9 cellular contexts compared by ENCODE assay signal in genomic region chr10:77493851-77494788, GRCh38.
DNase-seq lines count a peak whose midpoint lies in the region; ATAC-seq, FAIRE-seq and TF ChIP-seq lines count a peak whose summit lies in the region.
"Had no signal": no experiment of that assay in that cellular context is flagged by ENCODE, and none has a peak within 500 bp of the region (broad histone marks: within the 10 kb centered on the region; RNA-seq: fewer than 3 reads in every experiment).

No MANE protein-coding gene starts in this region.

- POLR2A ChIA-PET in K562 (lab: Yijun Ruan, JAX), result no interaction called here

- no peaks in the 10 kb centered on the region for H3K4me1 ChIP-seq in K562 (replicated peaks in 1 of 2; ENCODE audit: control insufficient read depth in 2 of 2, insufficient read depth in 2 of 2, low read length in 2 of 2)

- under 1% methylated on average over 14 of the region's 14 CpGs for WGBS in K562 (ENCODE audit: insufficient coverage, low coverage, missing lambda C conversion rate)

- DNase-seq in EH (ENCODE audit: low read depth) (peak; percentile 59), K562 (ENCODE audit: extremely low read depth in 1 of 4, low spot score in 3 of 4) (peak in 1 of 4 experiments; percentile 11), nephron progenitor cell (no peak), NCI-H1930 (lab: John Stamatoyannopoulos, UW) (no peak)
- DNase-seq in activated CD4-positive, alpha-beta T cell treated with anti-CD3 and anti-CD28 coated beads for 4 hours, result no peak

- no peak overlapping the region for H3K9ac ChIP-seq in K562 (ENCODE audit: insufficient read depth in 1 of 2, low read depth in 2 of 2, low read length in 2 of 2)

- TF ChIP-seq EP300 in K562 (IDR thresholded peaks at IDR 0.05; ENCODE audit: low read length), result no peak

- no peaks in the 10 kb centered on the region for H3K9me3 Mint-ChIP-seq in nephron progenitor cell
- H3K9me3 Mint-ChIP-seq: natural killer cell treated with Interleukin-12 subunit alpha and Interleukin-12 subunit beta and Interleukin-15 and Interleukin-18, amount 100 ng/mL, for 72 hours had no signal

- CTCF ChIA-PET in K562 (lab: Yijun Ruan, JAX; ENCODE audit: low intra/inter-chr PET ratio), result interaction anchor here (0.6 to 2.2 kb wide), 2 partner anchors 148 to 343 kb away, joined by 3 to 7 read pairs; no protein-coding TSS in a partner anchor

- ATAC-seq in HG03565 (IDR thresholded peaks at IDR 0.05; ENCODE audit: unreplicated experiment), result peak; percentile 39
- peak; percentile 51 for ATAC-seq in K562
- ATAC-seq in GM21619 (IDR thresholded peaks at IDR 0.05; ENCODE audit: unreplicated experiment), result no peak
- no peak for ATAC-seq in HG02763 (IDR thresholded peaks at IDR 0.05; ENCODE audit: unreplicated experiment)

- H3K9me1 ChIP-seq in K562 (ENCODE audit: control insufficient read depth, insufficient read depth, low read length), result no peaks in the 10 kb centered on the region

- intact Hi-C loops in K562 (cut with micrococcal nuclease), result loop anchor here (10.0 kb wide), 1 partner anchor 151 kb away; no protein-coding TSS in a partner anchor

- no peak overlapping the region for H3K27ac Mint-ChIP-seq in nephron progenitor cell
- H3K27ac Mint-ChIP-seq: natural killer cell treated with Interleukin-12 subunit alpha and Interleukin-12 subunit beta and Interleukin-15 and Interleukin-18, amount 100 ng/mL, for 72 hours had no signal

- H3K9me3 ChIP-seq in K562 (replicated peaks; ENCODE audit: control insufficient read depth, insufficient read depth, low read depth, low read length), result no peaks in the 10 kb centered on the region

- no peak overlapping the region for H3K4me2 ChIP-seq in K562 (ENCODE audit: insufficient read depth, low read length)

- peaks cover 22% of the 10 kb centered on the region for H3K27me3 Mint-ChIP-seq in nephron progenitor cell (ENCODE audit: low read depth, poor library complexity)

- H3K36me3 ChIP-seq in K562 (ENCODE audit: control insufficient read depth, insufficient read depth, low read length), result no peaks in the 10 kb centered on the region

- no TSS peak for BruUV-seq in K562 (replicated peaks; lab: Mats Ljungman, UMichigan)

- H2AFZ ChIP-seq in K562 (ENCODE audit: low read depth, low read length), result no peak overlapping the region

- H3K36me3 Mint-ChIP-seq in nephron progenitor cell (ENCODE audit: low read depth), result no peaks in the 10 kb centered on the region
- H3K36me3 Mint-ChIP-seq: natural killer cell treated with Interleukin-12 subunit alpha and Interleukin-12 subunit beta and Interleukin-15 and Interleukin-18, amount 100 ng/mL, for 72 hours had no signal

- peak; percentile 39 to 47 for TF ChIP-seq RAD21 in K562 (CRISPR knock-in tag; conservative IDR thresholded peaks at IDR 0.05 in 1 of 2, IDR thresholded peaks at IDR 0.05 in 1 of 2)

- H3K4me3 Mint-ChIP-seq in nephron progenitor cell, result no peak overlapping the region
- H3K4me3 Mint-ChIP-seq: natural killer cell treated with Interleukin-12 subunit alpha and Interleukin-12 subunit beta and Interleukin-15 and Interleukin-18, amount 100 ng/mL, for 72 hours had no signal

- no peaks in the 10 kb centered on the region for H3K79me2 ChIP-seq in K562 (ENCODE audit: control insufficient read depth, insufficient read depth, low read length)

- no peak overlapping the region for H3K27ac ChIP-seq in K562 (ENCODE audit: extremely low read depth, low read depth, low read length)

- H4K20me1 ChIP-seq in K562 (replicated peaks; ENCODE audit: control insufficient read depth, insufficient read depth, low read length), result peaks cover 7% of the 10 kb centered on the region; the same call in 1 of the 2 replicates

- in situ Hi-C loops in K562 (cut with MboI), result no loop called here

- no peak for TF ChIP-seq POLR2A in K562 (conservative IDR thresholded peaks at IDR 0.05)

- FAIRE-seq in K562 (lab: Jason Lieb, UNC), result no peak

- peaks cover 20% of the 10 kb centered on the region for H3K4me1 Mint-ChIP-seq in nephron progenitor cell

- H3K4me3 ChIP-seq in K562, result no peak overlapping the region

- H3K27me3 ChIP-seq in K562 (ENCODE audit: control insufficient read depth in 2 of 2, insufficient read depth in 2 of 2, low read length in 2 of 2), result peaks cover 4 to 17% of the 10 kb centered on the region in 2 experiments; a peak in 2 of 5 replicates

- TF ChIP-seq CTCF in K562 (IDR thresholded peaks at IDR 0.05 in 2 of 3, conservative IDR thresholded peaks at IDR 0.05 in 1 of 3; ENCODE audit: insufficient read depth in 2 of 3, low read depth in 1 of 3, low read length in 3 of 3), result peak in 2 of 3 experiments; percentile 31 to 42; a peak in 2 of 6 replicates
- TF ChIP-seq CTCF in nephron progenitor cell (IDR thresholded peaks at IDR 0.05), result peak; percentile 20

TF ChIP-seq in K562, 482 proteins besides CTCF, POLR2A, EP300 and RAD21:
- TF ChIP-seq VEZF1 (CRISPR knock-in tag; IDR thresholded peaks at IDR 0.05) (no peak), ZNF696 (CRISPR knock-in tag; conservative IDR thresholded peaks at IDR 0.05) (no peak), SPI1 (IDR thresholded peaks at IDR 0.05; ENCODE audit: borderline replicate concordance, low read depth, low read length) (no peak), CHD1 (IDR thresholded peaks at IDR 0.05; ENCODE audit: low read length) (no peak), ETV6 (IDR thresholded peaks at IDR 0.05; ENCODE audit: borderline replicate concordance in 1 of 2, low read depth in 2 of 2, low read length in 1 of 2) (no peak), ETV6 (CRISPR knock-in tag; IDR thresholded peaks at IDR 0.05; ENCODE audit: borderline replicate concordance) (no peak), MAZ (CRISPR knock-in tag; conservative IDR thresholded peaks at IDR 0.05 in 1 of 2, IDR thresholded peaks at IDR 0.05 in 1 of 2) (no peak), NFIC (IDR thresholded peaks at IDR 0.05) (peak; percentile 40; the same call in 1 of the 2 replicates)

Comparison
In these comparisons a context has a peak if more than half of its experiments do, and no peak if none do; other contexts are left out.
1. ATAC-seq: peak in HG03565 (single experiment) and K562 (single experiment); none in GM21619 (single experiment) and HG02763 (single experiment).